12 cellular contexts compared by ENCODE assay signal in genomic region chr7:100366411-100367250, GRCh38. TPM values are rescaled to one million over a fixed set of nuclear protein-coding genes. Genes with fewer than 3 reads are reported as not detected.
A peak's percentile ranks its signal among the peaks of the same experiment; 100 is the strongest.
DNase-seq lines count a peak whose midpoint lies in the region; ATAC-seq lines count a peak whose summit lies in the region.
"Had no signal": no experiment of that assay in that cellular context is flagged by ENCODE, and none has a peak within 500 bp of the region (broad histone marks: within the 10 kb centered on the region; RNA-seq: fewer than 3 reads in every experiment).

No MANE protein-coding gene starts in this region.

- no peak overlapping the region for H4K12ac ChIP-seq in trophoblast cell (ENCODE audit: low read depth, low read length)

- H3K9me3 ChIP-seq in trophoblast cell (ENCODE audit: insufficient read depth, low read depth, low read length): no peaks in the 10 kb centered on the region

- H4K91ac ChIP-seq in trophoblast cell (ENCODE audit: low read depth, low read length): no peak overlapping the region

- H3K79me1 ChIP-seq in trophoblast cell (ENCODE audit: low read length): no peaks in the 10 kb centered on the region

- H3K4ac ChIP-seq in trophoblast cell (ENCODE audit: low read depth, low read length): no peak overlapping the region

- H3K14ac ChIP-seq in trophoblast cell (ENCODE audit: low read length): no peak overlapping the region

- H3K36me3 ChIP-seq in trophoblast cell (ENCODE audit: control insufficient read depth in 1 of 2, insufficient read depth in 2 of 2, low read length in 2 of 2): peaks cover 11 to 15% of the 10 kb centered on the region in 2 experiments

- intact Hi-C loops in posterior vena cava (cut with DNase I): no loop called here

- H3K18ac ChIP-seq in trophoblast cell (ENCODE audit: low read length): no peak overlapping the region

- ATAC-seq in GM18498 (IDR thresholded peaks at IDR 0.05; ENCODE audit: unreplicated experiment): peak; percentile 25
- peak; percentile 32 for ATAC-seq in activated naive CD8-positive, alpha-beta T cell treated with anti-CD3 and anti-CD28 coated beads, Interleukin-2, amount 10 ng/mL, durations not matched to agents 7 days and 5 days (ENCODE audit: low read depth)
- ATAC-seq in GM18867 (IDR thresholded peaks at IDR 0.05; ENCODE audit: unreplicated experiment): no peak
- no peak for ATAC-seq in GM19463 (IDR thresholded peaks at IDR 0.05; ENCODE audit: unreplicated experiment)
- ATAC-seq: sciatic nerve had no signal

- H2BK120ac ChIP-seq in trophoblast cell (ENCODE audit: insufficient read depth, low read length, poor library complexity): no peak overlapping the region

- no peak overlapping the region for H4K8ac ChIP-seq in trophoblast cell (ENCODE audit: low read depth, low read length)

- H3K23ac ChIP-seq in trophoblast cell (ENCODE audit: low read length): no peak overlapping the region

- POLR2A ChIA-PET in activated naive CD8-positive, alpha-beta T cell treated with anti-CD3 and anti-CD28 coated beads, Interleukin-2, amount 10 ng/mL, durations not matched to agents 7 days and 5 days (lab: Charles Lee): interaction anchor here (0.6 to 2.0 kb wide), 3 partner anchors 11 to 62 kb away, joined by 4 to 5 read pairs (median 5); partner anchors contain the start of gene ZCWPW1

- H3K27me3 Mint-ChIP-seq in IgD-negative memory B cell: no peaks in the 10 kb centered on the region
- H3K27me3 Mint-ChIP-seq in activated naive CD8-positive, alpha-beta T cell treated with anti-CD3 and anti-CD28 coated beads, Interleukin-2, amount 10 ng/mL, durations not matched to agents 7 days and 5 days: no peaks in the 10 kb centered on the region

- no peaks in the 10 kb centered on the region for H3K9me3 Mint-ChIP-seq in IgD-negative memory B cell
- H3K9me3 Mint-ChIP-seq in activated naive CD8-positive, alpha-beta T cell treated with anti-CD3 and anti-CD28 coated beads, Interleukin-2, amount 10 ng/mL, durations not matched to agents 7 days and 5 days: no peaks in the 10 kb centered on the region

- H3K36me3 Mint-ChIP-seq in IgD-negative memory B cell: peaks cover 3% of the 10 kb centered on the region
- H3K36me3 Mint-ChIP-seq in activated naive CD8-positive, alpha-beta T cell treated with anti-CD3 and anti-CD28 coated beads, Interleukin-2, amount 10 ng/mL, durations not matched to agents 7 days and 5 days: peaks cover 24% of the 10 kb centered on the region

- no peaks in the 10 kb centered on the region for H3K27me3 ChIP-seq in trophoblast cell (ENCODE audit: insufficient read depth, low read length)

- peaks cover 50 to 52% (median 52%) of the 10 kb centered on the region in 3 donors for H3K4me1 Mint-ChIP-seq in IgD-negative memory B cell
- peaks cover 32% of the 10 kb centered on the region for H3K4me1 Mint-ChIP-seq in activated naive CD8-positive, alpha-beta T cell treated with anti-CD3 and anti-CD28 coated beads, Interleukin-2, amount 10 ng/mL, durations not matched to agents 7 days and 5 days

- H2BK5ac ChIP-seq in trophoblast cell (ENCODE audit: low read depth, low read length, poor library complexity): no peak overlapping the region

- H2AFZ ChIP-seq in trophoblast cell (ENCODE audit: insufficient read depth, low read length, poor library complexity): no peak overlapping the region

- peak overlapping the region; percentile 41 to 85 (median 63) for H3K4me3 Mint-ChIP-seq in IgD-negative memory B cell
- H3K4me3 Mint-ChIP-seq in activated naive CD8-positive, alpha-beta T cell treated with anti-CD3 and anti-CD28 coated beads, Interleukin-2, amount 10 ng/mL, durations not matched to agents 7 days and 5 days: no peak overlapping the region

- no peak overlapping the region for H3K27ac ChIP-seq in trophoblast cell (ENCODE audit: low read depth, low read length)
- H3K27ac ChIP-seq: coronary artery had no signal

- no peaks in the 10 kb centered on the region for H3K79me2 ChIP-seq in trophoblast cell (ENCODE audit: control insufficient read depth, insufficient read depth, low read length, poor library complexity)

- no peak overlapping the region for H3K9ac ChIP-seq in trophoblast cell (ENCODE audit: low read length)

- no peak overlapping the region for H3K4me3 ChIP-seq in trophoblast cell (ENCODE audit: low read depth, low read length)
- H3K4me3 ChIP-seq: coronary artery had no signal

- DNase-seq in activated naive CD8-positive, alpha-beta T cell treated with anti-CD3 and anti-CD28 coated beads, Interleukin-2, amount 10 ng/mL, durations not matched to agents 7 days and 5 days: no peak
- peak; percentile 66 for DNase-seq in posterior vena cava (ENCODE audit: low spot score)
- no peak for DNase-seq in effector CD8-positive, alpha-beta T cell (lab: John Stamatoyannopoulos, UW)
- DNase-seq in trophoblast cell: no peak
- DNase-seq: NCI-H1048 had no signal

- WGBS in trophoblast cell (ENCODE audit: extremely low coverage, insufficient coverage, insufficient read length): no CpG with 5 or more reads among the region's 16 CpGs

- H3K4me2 ChIP-seq in trophoblast cell (ENCODE audit: low read length): no peak overlapping the region

- no peak overlapping the region for H2AK5ac ChIP-seq in trophoblast cell (ENCODE audit: low read length)

- peak overlapping the region; percentile 86 to 99 (median 99) for H3K27ac Mint-ChIP-seq in IgD-negative memory B cell
- H3K27ac Mint-ChIP-seq in activated naive CD8-positive, alpha-beta T cell treated with anti-CD3 and anti-CD28 coated beads, Interleukin-2, amount 10 ng/mL, durations not matched to agents 7 days and 5 days: peak overlapping the region; percentile 76

- no peak overlapping the region for H2BK12ac ChIP-seq in trophoblast cell (ENCODE audit: low read length)

- no peaks in the 10 kb centered on the region for H3K4me1 ChIP-seq in trophoblast cell (ENCODE audit: control insufficient read depth in 1 of 2, insufficient read depth in 2 of 2, low read length in 2 of 2)

RNA-seq across cellular contexts. Expression of gene PILRA, which starts 6.7 kb away (rescaled TPM):
- polyA plus RNA-seq in IgD-negative memory B cell: 2.3 TPM
- 1 to 10 TPM; 4.1 to 5.1 TPM for total RNA-seq in activated naive CD8-positive, alpha-beta T cell treated with anti-CD3 and anti-CD28 coated beads, Interleukin-2, amount 10 ng/mL, durations not matched to agents 7 days and 5 days
- total RNA-seq in posterior vena cava: 10 to 100 TPM in 1 of 2 donors, 1 to 10 TPM in 1; 5.9 to 15.3 TPM
- 2.5 and 2.9 TPM in 2 replicates for polyA plus RNA-seq in trophoblast cell (2013)

RNA-seq across cellular contexts. Expression of gene PILRB, which starts 8.7 kb away (rescaled TPM):
- polyA plus RNA-seq in IgD-negative memory B cell: 14.3 TPM
- total RNA-seq in activated naive CD8-positive, alpha-beta T cell treated with anti-CD3 and anti-CD28 coated beads, Interleukin-2, amount 10 ng/mL, durations not matched to agents 7 days and 5 days: 10 to 100 TPM; 91.3 to 96.4 TPM
- 10 to 100 TPM; 17.7 to 32.5 TPM for total RNA-seq in posterior vena cava
- polyA plus RNA-seq in trophoblast cell (2013): 16.4 and 18.2 TPM in 2 replicates

RNA-seq across cellular contexts. Expression of gene SPDYE3, which starts 59.1 kb away (rescaled TPM):
- polyA plus RNA-seq in IgD-negative memory B cell: 9.9 TPM
- total RNA-seq in activated naive CD8-positive, alpha-beta T cell treated with anti-CD3 and anti-CD28 coated beads, Interleukin-2, amount 10 ng/mL, durations not matched to agents 7 days and 5 days: not detected
- not detected for total RNA-seq in posterior vena cava
- not detected in 2 replicates for polyA plus RNA-seq in trophoblast cell (2013)
- total RNA-seq: sciatic nerve; T-helper 2 cell treated with Interferon-gamma antibody and Interleukin-4, amounts not matched to agents 100 ng/mL and 5 ng/mL, for 36 hours had no signal

Comparison
In these comparisons a context has a peak if more than half of its experiments do, and no peak if none do; other contexts are left out.
1. ATAC-seq: peak in GM18498 (single experiment) and activated naive CD8-positive, alpha-beta T cell treated with anti-CD3 and anti-CD28 coated beads, Interleukin-2, amount 10 ng/mL, durations not matched to agents 7 days and 5 days (single experiment); none in GM18867 (single experiment) and GM19463 (single experiment).